1 cellular context compared by ENCODE assay signal in the genomic region with DNA sequence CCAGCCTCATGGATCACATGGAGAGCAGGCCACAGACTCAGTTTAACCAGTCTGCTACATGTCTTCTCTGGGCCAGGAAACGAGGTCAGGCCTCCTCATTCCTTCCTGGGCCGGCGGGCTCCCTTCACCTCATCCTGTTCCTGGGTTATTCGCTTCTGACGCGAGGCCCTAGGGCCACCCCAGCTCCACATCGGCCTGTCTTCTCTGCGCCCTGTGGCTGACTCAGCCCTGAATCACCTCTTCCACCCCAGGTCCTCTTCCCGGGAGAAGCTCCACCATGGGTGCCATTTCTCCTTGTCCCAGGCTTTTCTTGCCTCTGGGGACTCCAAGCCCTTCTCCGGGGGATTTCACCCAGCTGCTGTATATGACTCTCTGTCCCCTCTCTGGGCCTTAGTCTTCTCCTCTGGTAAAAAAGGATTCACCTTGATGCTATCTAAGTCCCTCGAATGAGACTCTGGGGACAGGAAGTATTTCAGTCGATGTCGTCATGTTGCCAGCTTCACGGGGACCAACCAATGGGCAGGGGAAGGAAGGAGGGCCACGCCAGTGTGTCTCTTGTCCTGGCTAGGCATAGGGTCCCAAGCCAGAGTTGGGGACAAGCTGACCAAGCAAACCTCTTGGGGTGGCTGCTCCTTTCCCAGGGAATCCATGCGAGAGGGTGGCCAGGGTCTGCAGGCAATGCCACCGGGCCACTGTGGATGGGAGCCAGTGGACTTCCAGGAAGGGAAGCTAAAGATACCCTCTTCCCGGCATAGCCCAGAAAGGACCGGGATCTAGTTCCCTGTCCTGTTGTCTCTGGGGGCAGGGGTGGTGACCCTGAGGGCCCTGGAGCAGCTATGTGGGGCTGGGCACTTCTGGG.
TF ChIP-seq lines count a peak whose summit lies in the region.

No MANE protein-coding gene starts in this region.

TF ChIP-seq in K562, 482 proteins besides CTCF, POLR2A, EP300 and RAD21 (continued from another document and continues in another):
- TF ChIP-seq, protein P1, sequence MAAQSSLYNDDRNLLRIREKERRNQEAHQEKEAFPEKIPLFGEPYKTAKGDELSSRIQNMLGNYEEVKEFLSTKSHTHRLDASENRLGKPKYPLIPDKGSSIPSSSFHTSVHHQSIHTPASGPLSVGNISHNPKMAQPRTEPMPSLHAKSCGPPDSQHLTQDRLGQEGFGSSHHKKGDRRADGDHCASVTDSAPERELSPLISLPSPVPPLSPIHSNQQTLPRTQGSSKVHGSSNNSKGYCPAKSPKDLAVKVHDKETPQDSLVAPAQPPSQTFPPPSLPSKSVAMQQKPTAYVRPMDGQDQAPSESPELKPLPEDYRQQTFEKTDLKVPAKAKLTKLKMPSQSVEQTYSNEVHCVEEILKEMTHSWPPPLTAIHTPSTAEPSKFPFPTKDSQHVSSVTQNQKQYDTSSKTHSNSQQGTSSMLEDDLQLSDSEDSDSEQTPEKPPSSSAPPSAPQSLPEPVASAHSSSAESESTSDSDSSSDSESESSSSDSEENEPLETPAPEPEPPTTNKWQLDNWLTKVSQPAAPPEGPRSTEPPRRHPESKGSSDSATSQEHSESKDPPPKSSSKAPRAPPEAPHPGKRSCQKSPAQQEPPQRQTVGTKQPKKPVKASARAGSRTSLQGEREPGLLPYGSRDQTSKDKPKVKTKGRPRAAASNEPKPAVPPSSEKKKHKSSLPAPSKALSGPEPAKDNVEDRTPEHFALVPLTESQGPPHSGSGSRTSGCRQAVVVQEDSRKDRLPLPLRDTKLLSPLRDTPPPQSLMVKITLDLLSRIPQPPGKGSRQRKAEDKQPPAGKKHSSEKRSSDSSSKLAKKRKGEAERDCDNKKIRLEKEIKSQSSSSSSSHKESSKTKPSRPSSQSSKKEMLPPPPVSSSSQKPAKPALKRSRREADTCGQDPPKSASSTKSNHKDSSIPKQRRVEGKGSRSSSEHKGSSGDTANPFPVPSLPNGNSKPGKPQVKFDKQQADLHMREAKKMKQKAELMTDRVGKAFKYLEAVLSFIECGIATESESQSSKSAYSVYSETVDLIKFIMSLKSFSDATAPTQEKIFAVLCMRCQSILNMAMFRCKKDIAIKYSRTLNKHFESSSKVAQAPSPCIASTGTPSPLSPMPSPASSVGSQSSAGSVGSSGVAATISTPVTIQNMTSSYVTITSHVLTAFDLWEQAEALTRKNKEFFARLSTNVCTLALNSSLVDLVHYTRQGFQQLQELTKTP (IDR thresholded peaks at IDR 0.05; ENCODE audit: low read depth in 1 of 2, partially characterized antibody in 2 of 2), result no peak
- TF ChIP-seq, protein P2, sequence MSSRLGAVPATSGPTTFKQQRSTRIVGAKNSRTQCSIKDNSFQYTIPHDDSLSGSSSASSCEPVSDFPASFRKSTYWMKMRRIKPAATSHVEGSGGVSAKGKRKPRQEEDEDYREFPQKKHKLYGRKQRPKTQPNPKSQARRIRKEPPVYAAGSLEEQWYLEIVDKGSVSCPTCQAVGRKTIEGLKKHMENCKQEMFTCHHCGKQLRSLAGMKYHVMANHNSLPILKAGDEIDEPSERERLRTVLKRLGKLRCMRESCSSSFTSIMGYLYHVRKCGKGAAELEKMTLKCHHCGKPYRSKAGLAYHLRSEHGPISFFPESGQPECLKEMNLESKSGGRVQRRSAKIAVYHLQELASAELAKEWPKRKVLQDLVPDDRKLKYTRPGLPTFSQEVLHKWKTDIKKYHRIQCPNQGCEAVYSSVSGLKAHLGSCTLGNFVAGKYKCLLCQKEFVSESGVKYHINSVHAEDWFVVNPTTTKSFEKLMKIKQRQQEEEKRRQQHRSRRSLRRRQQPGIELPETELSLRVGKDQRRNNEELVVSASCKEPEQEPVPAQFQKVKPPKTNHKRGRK (tag; IDR thresholded peaks at IDR 0.05), result no peak
- no peak for TF ChIP-seq KHSRP (IDR thresholded peaks at IDR 0.05)
- TF ChIP-seq SMARCB1 (IDR thresholded peaks at IDR 0.05; ENCODE audit: insufficient read length, low read depth), result no peak
- TF ChIP-seq HDAC2 (IDR thresholded peaks at IDR 0.05), result no peak
- TF ChIP-seq CEBPB (tag; IDR thresholded peaks at IDR 0.05), result no peak
- no peak for TF ChIP-seq PRPF4 (IDR thresholded peaks at IDR 0.05; ENCODE audit: insufficient read depth, low read depth, low read length, poor library complexity, severe bottlenecking)
- no peak for TF ChIP-seq ZNF354B (CRISPR knock-in tag; IDR thresholded peaks at IDR 0.05)
- no peak for TF ChIP-seq PHB (CRISPR knock-in tag; IDR thresholded peaks at IDR 0.05)
- TF ChIP-seq, protein P3, sequence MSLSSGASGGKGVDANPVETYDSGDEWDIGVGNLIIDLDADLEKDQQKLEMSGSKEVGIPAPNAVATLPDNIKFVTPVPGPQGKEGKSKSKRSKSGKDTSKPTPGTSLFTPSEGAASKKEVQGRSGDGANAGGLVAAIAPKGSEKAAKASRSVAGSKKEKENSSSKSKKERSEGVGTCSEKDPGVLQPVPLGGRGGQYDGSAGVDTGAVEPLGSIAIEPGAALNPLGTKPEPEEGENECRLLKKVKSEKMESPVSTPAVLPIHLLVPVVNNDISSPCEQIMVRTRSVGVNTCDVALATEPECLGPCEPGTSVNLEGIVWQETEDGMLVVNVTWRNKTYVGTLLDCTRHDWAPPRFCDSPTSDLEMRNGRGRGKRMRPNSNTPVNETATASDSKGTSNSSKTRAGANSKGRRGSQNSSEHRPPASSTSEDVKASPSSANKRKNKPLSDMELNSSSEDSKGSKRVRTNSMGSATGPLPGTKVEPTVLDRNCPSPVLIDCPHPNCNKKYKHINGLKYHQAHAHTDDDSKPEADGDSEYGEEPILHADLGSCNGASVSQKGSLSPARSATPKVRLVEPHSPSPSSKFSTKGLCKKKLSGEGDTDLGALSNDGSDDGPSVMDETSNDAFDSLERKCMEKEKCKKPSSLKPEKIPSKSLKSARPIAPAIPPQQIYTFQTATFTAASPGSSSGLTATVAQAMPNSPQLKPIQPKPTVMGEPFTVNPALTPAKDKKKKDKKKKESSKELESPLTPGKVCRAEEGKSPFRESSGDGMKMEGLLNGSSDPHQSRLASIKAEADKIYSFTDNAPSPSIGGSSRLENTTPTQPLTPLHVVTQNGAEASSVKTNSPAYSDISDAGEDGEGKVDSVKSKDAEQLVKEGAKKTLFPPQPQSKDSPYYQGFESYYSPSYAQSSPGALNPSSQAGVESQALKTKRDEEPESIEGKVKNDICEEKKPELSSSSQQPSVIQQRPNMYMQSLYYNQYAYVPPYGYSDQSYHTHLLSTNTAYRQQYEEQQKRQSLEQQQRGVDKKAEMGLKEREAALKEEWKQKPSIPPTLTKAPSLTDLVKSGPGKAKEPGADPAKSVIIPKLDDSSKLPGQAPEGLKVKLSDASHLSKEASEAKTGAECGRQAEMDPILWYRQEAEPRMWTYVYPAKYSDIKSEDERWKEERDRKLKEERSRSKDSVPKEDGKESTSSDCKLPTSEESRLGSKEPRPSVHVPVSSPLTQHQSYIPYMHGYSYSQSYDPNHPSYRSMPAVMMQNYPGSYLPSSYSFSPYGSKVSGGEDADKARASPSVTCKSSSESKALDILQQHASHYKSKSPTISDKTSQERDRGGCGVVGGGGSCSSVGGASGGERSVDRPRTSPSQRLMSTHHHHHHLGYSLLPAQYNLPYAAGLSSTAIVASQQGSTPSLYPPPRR (CRISPR knock-in tag; IDR thresholded peaks at IDR 0.05; ENCODE audit: borderline replicate concordance), result no peak
- no peak for TF ChIP-seq CBFB (CRISPR knock-in tag; IDR thresholded peaks at IDR 0.05)
- no peak for TF ChIP-seq SRSF9 (IDR thresholded peaks at IDR 0.05; ENCODE audit: borderline replicate concordance, low read depth, low read length)
- TF ChIP-seq, protein P4, sequence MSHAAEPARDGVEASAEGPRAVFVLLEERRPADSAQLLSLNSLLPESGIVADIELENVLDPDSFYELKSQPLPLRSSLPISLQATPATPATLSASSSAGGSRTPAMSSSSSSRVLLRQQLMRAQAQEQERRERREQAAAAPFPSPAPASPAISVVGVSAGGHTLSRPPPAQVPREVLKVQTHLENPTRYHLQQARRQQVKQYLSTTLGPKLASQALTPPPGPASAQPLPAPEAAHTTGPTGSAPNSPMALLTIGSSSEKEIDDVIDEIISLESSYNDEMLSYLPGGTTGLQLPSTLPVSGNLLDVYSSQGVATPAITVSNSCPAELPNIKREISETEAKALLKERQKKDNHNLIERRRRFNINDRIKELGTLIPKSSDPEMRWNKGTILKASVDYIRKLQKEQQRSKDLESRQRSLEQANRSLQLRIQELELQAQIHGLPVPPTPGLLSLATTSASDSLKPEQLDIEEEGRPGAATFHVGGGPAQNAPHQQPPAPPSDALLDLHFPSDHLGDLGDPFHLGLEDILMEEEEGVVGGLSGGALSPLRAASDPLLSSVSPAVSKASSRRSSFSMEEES (CRISPR knock-in tag; IDR thresholded peaks at IDR 0.05), result 0 out of 2 replicates have a peak, but pooled peaks have one; percentile 9
- TF ChIP-seq FOXK2 (conservative IDR thresholded peaks at IDR 0.05 in 1 of 2, IDR thresholded peaks at IDR 0.05 in 1 of 2; ENCODE audit: low read depth in 2 of 2), result no peak
- no peak for TF ChIP-seq PHF21A (IDR thresholded peaks at IDR 0.05; ENCODE audit: borderline replicate concordance, low read depth)
- TF ChIP-seq DNMT1 (IDR thresholded peaks at IDR 0.05), result no peak
- TF ChIP-seq MEF2A (IDR thresholded peaks at IDR 0.05; ENCODE audit: control insufficient read depth, low read depth, low read length), result no peak
- TF ChIP-seq, protein P5, sequence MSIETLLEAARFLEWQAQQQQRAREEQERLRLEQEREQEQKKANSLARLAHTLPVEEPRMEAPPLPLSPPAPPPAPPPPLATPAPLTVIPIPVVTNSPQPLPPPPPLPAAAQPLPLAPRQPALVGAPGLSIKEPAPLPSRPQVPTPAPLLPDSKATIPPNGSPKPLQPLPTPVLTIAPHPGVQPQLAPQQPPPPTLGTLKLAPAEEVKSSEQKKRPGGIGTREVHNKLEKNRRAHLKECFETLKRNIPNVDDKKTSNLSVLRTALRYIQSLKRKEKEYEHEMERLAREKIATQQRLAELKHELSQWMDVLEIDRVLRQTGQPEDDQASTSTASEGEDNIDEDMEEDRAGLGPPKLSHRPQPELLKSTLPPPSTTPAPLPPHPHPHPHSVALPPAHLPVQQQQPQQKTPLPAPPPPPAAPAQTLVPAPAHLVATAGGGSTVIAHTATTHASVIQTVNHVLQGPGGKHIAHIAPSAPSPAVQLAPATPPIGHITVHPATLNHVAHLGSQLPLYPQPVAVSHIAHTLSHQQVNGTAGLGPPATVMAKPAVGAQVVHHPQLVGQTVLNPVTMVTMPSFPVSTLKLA (conservative IDR thresholded peaks at IDR 0.05), result no peak
- no peak for TF ChIP-seq MYBL2 (IDR thresholded peaks at IDR 0.05; ENCODE audit: low read depth)
- no peak for TF ChIP-seq MYBL2 (CRISPR knock-in tag; IDR thresholded peaks at IDR 0.05; ENCODE audit: borderline replicate concordance)
- no peak for TF ChIP-seq RBM25 (IDR thresholded peaks at IDR 0.05; ENCODE audit: low read depth, low read length, severe bottlenecking)
- no peak for TF ChIP-seq GATA2 (CRISPR knock-in tag; IDR thresholded peaks at IDR 0.05)
- TF ChIP-seq ZNF584 (CRISPR knock-in tag; IDR thresholded peaks at IDR 0.05; ENCODE audit: low read depth), result peak; percentile 94
- TF ChIP-seq PYGO2 (tag; IDR thresholded peaks at IDR 0.05), result no peak
- TF ChIP-seq XRCC5 (IDR thresholded peaks at IDR 0.05; ENCODE audit: low read depth, low read length), result no peak
- 0 out of 2 replicates have a peak, but pooled peaks have one; percentile 28 for TF ChIP-seq ZNF586 (CRISPR knock-in tag; conservative IDR thresholded peaks at IDR 0.05)
- no peak for TF ChIP-seq HNRNPLL (IDR thresholded peaks at IDR 0.05; ENCODE audit: low read depth, low read length, poor library complexity, severe bottlenecking)
- TF ChIP-seq, protein P6, sequence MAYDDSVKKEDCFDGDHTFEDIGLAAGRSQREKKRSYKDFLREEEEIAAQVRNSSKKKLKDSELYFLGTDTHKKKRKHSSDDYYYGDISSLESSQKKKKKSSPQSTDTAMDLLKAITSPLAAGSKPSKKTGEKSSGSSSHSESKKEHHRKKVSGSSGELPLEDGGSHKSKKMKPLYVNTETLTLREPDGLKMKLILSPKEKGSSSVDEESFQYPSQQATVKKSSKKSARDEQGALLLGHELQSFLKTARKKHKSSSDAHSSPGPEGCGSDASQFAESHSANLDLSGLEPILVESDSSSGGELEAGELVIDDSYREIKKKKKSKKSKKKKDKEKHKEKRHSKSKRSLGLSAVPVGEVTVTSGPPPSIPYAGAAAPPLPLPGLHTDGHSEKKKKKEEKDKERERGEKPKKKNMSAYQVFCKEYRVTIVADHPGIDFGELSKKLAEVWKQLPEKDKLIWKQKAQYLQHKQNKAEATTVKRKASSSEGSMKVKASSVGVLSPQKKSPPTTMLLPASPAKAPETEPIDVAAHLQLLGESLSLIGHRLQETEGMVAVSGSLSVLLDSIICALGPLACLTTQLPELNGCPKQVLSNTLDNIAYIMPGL (CRISPR knock-in tag; IDR thresholded peaks at IDR 0.05), result no peak
- no peak for TF ChIP-seq RFX1 (IDR thresholded peaks at IDR 0.05)
- TF ChIP-seq PPARD (CRISPR knock-in tag; IDR thresholded peaks at IDR 0.05), result no peak
- TF ChIP-seq, protein P7, sequence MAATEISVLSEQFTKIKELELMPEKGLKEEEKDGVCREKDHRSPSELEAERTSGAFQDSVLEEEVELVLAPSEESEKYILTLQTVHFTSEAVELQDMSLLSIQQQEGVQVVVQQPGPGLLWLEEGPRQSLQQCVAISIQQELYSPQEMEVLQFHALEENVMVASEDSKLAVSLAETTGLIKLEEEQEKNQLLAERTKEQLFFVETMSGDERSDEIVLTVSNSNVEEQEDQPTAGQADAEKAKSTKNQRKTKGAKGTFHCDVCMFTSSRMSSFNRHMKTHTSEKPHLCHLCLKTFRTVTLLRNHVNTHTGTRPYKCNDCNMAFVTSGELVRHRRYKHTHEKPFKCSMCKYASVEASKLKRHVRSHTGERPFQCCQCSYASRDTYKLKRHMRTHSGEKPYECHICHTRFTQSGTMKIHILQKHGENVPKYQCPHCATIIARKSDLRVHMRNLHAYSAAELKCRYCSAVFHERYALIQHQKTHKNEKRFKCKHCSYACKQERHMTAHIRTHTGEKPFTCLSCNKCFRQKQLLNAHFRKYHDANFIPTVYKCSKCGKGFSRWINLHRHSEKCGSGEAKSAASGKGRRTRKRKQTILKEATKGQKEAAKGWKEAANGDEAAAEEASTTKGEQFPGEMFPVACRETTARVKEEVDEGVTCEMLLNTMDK (IDR thresholded peaks at IDR 0.05; ENCODE audit: borderline replicate concordance, insufficient read depth, low read depth, low read length, poor library complexity, severe bottlenecking), result no peak
- no peak for TF ChIP-seq NFIC (IDR thresholded peaks at IDR 0.05)
- no peak for TF ChIP-seq NCOA2 (IDR thresholded peaks at IDR 0.05; ENCODE audit: partially characterized antibody in 2 of 2)
- peak; percentile 98 for TF ChIP-seq ZNF589 (CRISPR knock-in tag; IDR thresholded peaks at IDR 0.05; ENCODE audit: low read depth)
- no peak for TF ChIP-seq MXI1 (IDR thresholded peaks at IDR 0.05; ENCODE audit: low read depth, low read length)
- TF ChIP-seq, protein P8, sequence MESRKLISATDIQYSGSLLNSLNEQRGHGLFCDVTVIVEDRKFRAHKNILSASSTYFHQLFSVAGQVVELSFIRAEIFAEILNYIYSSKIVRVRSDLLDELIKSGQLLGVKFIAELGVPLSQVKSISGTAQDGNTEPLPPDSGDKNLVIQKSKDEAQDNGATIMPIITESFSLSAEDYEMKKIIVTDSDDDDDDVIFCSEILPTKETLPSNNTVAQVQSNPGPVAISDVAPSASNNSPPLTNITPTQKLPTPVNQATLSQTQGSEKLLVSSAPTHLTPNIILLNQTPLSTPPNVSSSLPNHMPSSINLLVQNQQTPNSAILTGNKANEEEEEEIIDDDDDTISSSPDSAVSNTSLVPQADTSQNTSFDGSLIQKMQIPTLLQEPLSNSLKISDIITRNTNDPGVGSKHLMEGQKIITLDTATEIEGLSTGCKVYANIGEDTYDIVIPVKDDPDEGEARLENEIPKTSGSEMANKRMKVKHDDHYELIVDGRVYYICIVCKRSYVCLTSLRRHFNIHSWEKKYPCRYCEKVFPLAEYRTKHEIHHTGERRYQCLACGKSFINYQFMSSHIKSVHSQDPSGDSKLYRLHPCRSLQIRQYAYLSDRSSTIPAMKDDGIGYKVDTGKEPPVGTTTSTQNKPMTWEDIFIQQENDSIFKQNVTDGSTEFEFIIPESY (CRISPR knock-in tag; IDR thresholded peaks at IDR 0.05), result no peak
- no peak for TF ChIP-seq POLR3A (IDR thresholded peaks at IDR 0.05; ENCODE audit: borderline replicate concordance, extremely low read depth, insufficient read depth, insufficient read length)
- TF ChIP-seq RHOXF2B (CRISPR knock-in tag; conservative IDR thresholded peaks at IDR 0.05), result no peak
